22 cellular contexts compared by ENCODE assay signal in the genomic region with DNA sequence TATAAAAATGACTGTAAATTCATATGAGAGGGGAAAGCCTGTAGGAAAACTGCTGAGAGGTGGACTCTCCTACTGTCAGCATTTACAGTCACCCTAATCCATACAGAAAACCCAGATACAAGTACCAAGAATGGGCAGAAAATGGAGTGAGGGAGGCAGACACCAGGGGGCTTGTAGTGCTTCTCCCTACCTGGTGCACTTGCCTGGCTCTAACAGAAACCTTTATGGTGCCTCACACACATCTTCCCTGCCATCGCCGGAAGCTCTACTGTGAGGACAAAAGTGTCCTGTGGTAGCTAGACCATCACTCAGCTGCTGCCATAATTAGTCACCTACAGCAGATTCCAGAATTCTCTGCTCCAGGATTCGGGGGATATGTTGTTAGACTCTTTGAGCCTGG.
DNase-seq lines count a peak whose midpoint lies in the region; ATAC-seq, FAIRE-seq and TF ChIP-seq lines count a peak whose summit lies in the region.
"Had no signal": no experiment of that assay in that cellular context is flagged by ENCODE, and none has a peak within 500 bp of the region (broad histone marks: within the 10 kb centered on the region; RNA-seq: fewer than 3 reads in every experiment).

No MANE protein-coding gene starts in this region.

- H3K4me3 ChIP-seq in HepG2 (replicated peaks in 1 of 3; ENCODE audit: insufficient read depth in 1 of 3, low read depth in 2 of 3, low read length in 3 of 3) = no peak overlapping the region
- H3K4me3 ChIP-seq in right lobe of liver = no peak overlapping the region
- H3K4me3 ChIP-seq: MG63 had no signal

- no peak for DNase-seq in HepG2 (ENCODE audit: low spot score)
- DNase-seq in right lobe of liver = no peak
- peak; percentile 10 for DNase-seq in WTC11 (ENCODE audit: low spot score)
- peak; percentile 21 for DNase-seq in iPS-NIHi7 (ENCODE audit: extremely low spot score)
- DNase-seq in stimulated activated CD4-positive, alpha-beta T cell treated with anti-CD3 and anti-CD28 coated beads, Interleukin-4, amount 100 ng/mL, for 4 hours = no peak
- no peak for DNase-seq in HCEC 1CT
- no peak for DNase-seq in hepatic stellate cell (ENCODE audit: low spot score)
- DNase-seq: 8988T; C1 segment of cervical spinal cord; CD8-positive, alpha-beta T cell; DND-41; HFFc6; Kasumi-1; MG63; NCI-H1417 treated with DMSO at 0.1 percent for 48 hours; NCI-H187; NCI-H2107; NCI-H510A; NCI-H748 treated with DMSO at 0.1 percent for 48 hours; SIG-M5 had no signal

- H3K9ac ChIP-seq in HepG2 (ENCODE audit: insufficient read depth, low read depth, low read length) = no peak overlapping the region

- no peak for FAIRE-seq in HepG2 (lab: Jason Lieb, UNC)
- FAIRE-seq: GM12892 had no signal

- no TSS peak for BruUV-seq in HepG2 (replicated peaks; lab: Mats Ljungman, UMichigan)

- no peak overlapping the region for H3K27ac Mint-ChIP-seq in WTC11
- H3K27ac Mint-ChIP-seq: CD8-positive, alpha-beta T cell; HFFc6 had no signal

- POLR2A ChIA-PET in HepG2 (lab: Yijun Ruan, JAX) (no interaction called here), WTC11 (lab: Charles Lee) (no interaction called here)

- no peaks in the 10 kb centered on the region for H3K9me3 ChIP-seq in HepG2 (ENCODE audit: low read length)
- no peaks in the 10 kb centered on the region for H3K9me3 ChIP-seq in right lobe of liver
- H3K9me3 ChIP-seq: MG63 had no signal

- no peak for TF ChIP-seq EP300 in HepG2 (IDR thresholded peaks at IDR 0.05; ENCODE audit: low read depth in 2 of 2, low read length in 2 of 2)
- no peak for TF ChIP-seq EP300 in HepG2 (CRISPR knock-in tag; IDR thresholded peaks at IDR 0.05; ENCODE audit: borderline replicate concordance)

- H3K27me3 ChIP-seq in HepG2 (ENCODE audit: control insufficient read depth in 1 of 2, insufficient read depth in 2 of 2, low read length in 2 of 2) = no peaks in the 10 kb centered on the region
- H3K27me3 ChIP-seq in right lobe of liver = no peaks in the 10 kb centered on the region
- H3K27me3 ChIP-seq: MG63 had no signal

- H3K27ac ChIP-seq in HepG2 (ENCODE audit: extremely low read length, insufficient read depth, low read length) = no peak overlapping the region
- H3K27ac ChIP-seq in right lobe of liver = no peak overlapping the region

- H3K4me3 Mint-ChIP-seq in WTC11 = no peak overlapping the region
- H3K4me3 Mint-ChIP-seq: CD8-positive, alpha-beta T cell; HFFc6 had no signal

- no peaks in the 10 kb centered on the region for H3K79me2 ChIP-seq in HepG2 (ENCODE audit: insufficient read depth, low read length)

- in situ Hi-C loops in HepG2 (cut with HindIII; ENCODE audit: extremely low pct_ligation_motif_present, low pct_unique_long_range_greater_than_20kb) = no loop called here

- H3K36me3 Mint-ChIP-seq in WTC11 = no peaks in the 10 kb centered on the region
- H3K36me3 Mint-ChIP-seq: CD8-positive, alpha-beta T cell had no signal

- TF ChIP-seq RAD21 in HepG2 (CRISPR knock-in tag; IDR thresholded peaks at IDR 0.05) = no peak

- CTCF ChIA-PET in HepG2 (lab: Yijun Ruan, JAX; ENCODE audit: low intra/inter-chr PET ratio, low total read pairs) (no interaction called here), WTC11 (lab: Charles Lee) (no interaction called here)

- ATAC-seq in HepG2 (peak; percentile 50; the same call in 2 of the 3 replicates), right lobe of liver (no peak), WTC11 (peak; percentile 77)
- ATAC-seq: CD8-positive, alpha-beta T cell; Panc1 had no signal

- TF ChIP-seq CTCF in HepG2 (CRISPR knock-in tag; IDR thresholded peaks at IDR 0.05) (no peak), right lobe of liver (IDR thresholded peaks at IDR 0.05) (no peak), WTC11 (IDR thresholded peaks at IDR 0.05) (no peak)

- no peaks in the 10 kb centered on the region for H4K20me1 ChIP-seq in HepG2 (ENCODE audit: insufficient read depth, low read length)

- H3K27me3 Mint-ChIP-seq in WTC11 (ENCODE audit: low read depth) = no peaks in the 10 kb centered on the region

- H3K4me1 Mint-ChIP-seq in WTC11 = peaks cover 2% of the 10 kb centered on the region; the same call in 1 of the 2 replicates

- H3K4me1 ChIP-seq in HepG2 (ENCODE audit: insufficient read depth, low read length) (no peaks in the 10 kb centered on the region), right lobe of liver (no peaks in the 10 kb centered on the region)

- H3K9me3 Mint-ChIP-seq in WTC11 = no peaks in the 10 kb centered on the region
- H3K9me3 Mint-ChIP-seq: CD8-positive, alpha-beta T cell had no signal

- intact Hi-C loops in HepG2 (cut with micrococcal nuclease; ENCODE audit: unreplicated experiment) = no loop called here
- intact Hi-C loops in right lobe of liver (cut with DNase I) = no loop called here

- no peak overlapping the region for H3K4me2 ChIP-seq in HepG2 (ENCODE audit: low read depth, low read length)

- WGBS in HepG2 (ENCODE audit: low lambda C conversion rate) = 8% methylated on average over 3 of the region's 3 CpGs
- WGBS in right lobe of liver (ENCODE audit: insufficient coverage, low coverage, low lambda C conversion rate, missing lambda C conversion rate) = 79% methylated on average over 3 of the region's 3 CpGs

- H3K36me3 ChIP-seq in HepG2 (replicated peaks in 1 of 2; ENCODE audit: control insufficient read depth in 1 of 2, insufficient read depth in 2 of 2, low read length in 2 of 2) = no peaks in the 10 kb centered on the region
- no peaks in the 10 kb centered on the region for H3K36me3 ChIP-seq in right lobe of liver
- H3K36me3 ChIP-seq: MG63 had no signal

- no peak overlapping the region for H2AFZ ChIP-seq in HepG2 (ENCODE audit: low read length)

- TF ChIP-seq POLR2A in HepG2 (IDR thresholded peaks at IDR 0.05; ENCODE audit: insufficient read depth in 1 of 2, low read depth in 2 of 2, low read length in 2 of 2) (no peak), right lobe of liver (IDR thresholded peaks at IDR 0.05) (no peak)

TF ChIP-seq in HepG2, 621 proteins besides CTCF, POLR2A, EP300 and RAD21 (continues in another document):
- TF ChIP-seq KDM4B (CRISPR knock-in tag; IDR thresholded peaks at IDR 0.05) (no peak), SALL1 (CRISPR knock-in tag; IDR thresholded peaks at IDR 0.05) (no peak)

TF ChIP-seq in WTC11, 78 proteins besides CTCF, POLR2A, EP300 and RAD21:
- TF ChIP-seq MXD4 (CRISPR knock-in tag; IDR thresholded peaks at IDR 0.05; ENCODE audit: borderline replicate concordance) = no peak
- no peak for TF ChIP-seq HMGA2 (CRISPR knock-in tag; IDR thresholded peaks at IDR 0.05)
- TF ChIP-seq, protein P1, sequence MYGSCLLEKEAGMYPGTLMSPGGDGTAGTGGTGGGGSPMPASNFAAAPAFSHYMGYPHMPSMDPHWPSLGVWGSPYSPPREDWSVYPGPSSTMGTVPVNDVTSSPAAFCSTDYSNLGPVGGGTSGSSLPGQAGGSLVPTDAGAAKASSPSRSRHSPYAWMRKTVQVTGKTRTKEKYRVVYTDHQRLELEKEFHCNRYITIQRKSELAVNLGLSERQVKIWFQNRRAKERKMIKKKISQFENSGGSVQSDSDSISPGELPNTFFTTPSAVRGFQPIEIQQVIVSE (CRISPR knock-in tag; IDR thresholded peaks at IDR 0.05; ENCODE audit: borderline replicate concordance) = no peak
- TF ChIP-seq, protein P2, sequence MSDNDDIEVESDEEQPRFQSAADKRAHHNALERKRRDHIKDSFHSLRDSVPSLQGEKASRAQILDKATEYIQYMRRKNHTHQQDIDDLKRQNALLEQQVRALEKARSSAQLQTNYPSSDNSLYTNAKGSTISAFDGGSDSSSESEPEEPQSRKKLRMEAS (CRISPR knock-in tag; IDR thresholded peaks at IDR 0.05) = no peak
- TF ChIP-seq TCF7 (CRISPR knock-in tag; IDR thresholded peaks at IDR 0.05; ENCODE audit: low read depth) = no peak

Comparison
In these comparisons a context has a peak if more than half of its experiments do, and no peak if none do; other contexts are left out.
1. ATAC-seq: peak in HepG2 (single experiment) and WTC11 (single experiment); none in right lobe of liver (0 of 4).
2. DNase-seq: peak in WTC11 (single experiment) and iPS-NIHi7 (single experiment); none in HepG2 (single experiment), right lobe of liver (0 of 3), stimulated activated CD4-positive, alpha-beta T cell treated with anti-CD3 and anti-CD28 coated beads, Interleukin-4, amount 100 ng/mL, for 4 hours (0 of 2), HCEC 1CT (single experiment) and hepatic stellate cell (single experiment).